Comparison of ENCODE assay signal across 13 cellular contexts in the genomic region with DNA sequence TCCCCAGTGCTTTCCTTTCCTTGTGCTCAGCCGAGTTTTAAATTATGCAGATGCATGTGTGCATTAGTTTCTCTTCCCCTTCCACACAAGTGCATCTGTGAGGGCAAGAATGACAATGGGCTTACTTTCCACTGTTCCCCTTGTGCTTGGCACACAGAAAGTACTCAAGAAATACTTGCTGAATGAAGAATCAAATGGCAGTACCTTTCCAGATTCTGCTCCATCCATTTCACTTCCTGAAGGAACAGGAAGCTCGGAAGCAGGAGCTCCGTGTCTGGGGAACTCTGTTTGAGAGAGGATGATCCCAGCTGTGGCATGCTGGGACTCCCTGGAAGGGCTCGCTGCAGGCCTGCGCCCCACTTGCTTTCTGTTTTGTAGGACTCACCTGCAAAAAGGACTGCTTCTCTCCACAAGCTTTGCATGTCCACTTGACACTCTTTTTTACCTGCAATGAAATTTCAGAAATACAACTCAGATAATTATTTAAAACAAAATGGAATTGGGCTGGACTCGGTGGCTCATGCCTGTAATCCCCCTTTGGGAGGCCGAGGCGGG. TPM values are rescaled to one million over a fixed set of nuclear protein-coding genes. Genes with fewer than 3 reads are reported as not detected.
DNase-seq lines count a peak whose midpoint lies in the region; ATAC-seq and TF ChIP-seq lines count a peak whose summit lies in the region.
"Had no signal": no experiment of that assay in that cellular context is flagged by ENCODE, and none has a peak within 500 bp of the region (broad histone marks: within the 10 kb centered on the region; RNA-seq: fewer than 3 reads in every experiment).

No MANE protein-coding gene starts in this region.

- WGBS in right cardiac atrium, result 82% methylated on average over 8 of the region's 8 CpGs

- no peak for DNase-seq in activated B cell treated with CpG ODN at 0.5 μM for 24 hours
- DNase-seq in foreskin fibroblast, result no peak
- DNase-seq in right cardiac atrium, result no peak
- no peak for DNase-seq in T-cell
- DNase-seq in activated T-cell treated with anti-CD3 and anti-CD28 coated beads for 4 hours, result no peak
- DNase-seq: CD4-positive, alpha-beta memory T cell; right lobe of liver had no signal

- peaks cover 44% of the 10 kb centered on the region for H3K4me1 Mint-ChIP-seq in activated B cell treated with CpG ODN at 0.5 μM for 24 hours
- H3K4me1 Mint-ChIP-seq in T-cell, result peaks cover 11 to 28% (median 18%) of the 10 kb centered on the region in 3 donors

- H3K4me3 Mint-ChIP-seq in activated B cell treated with CpG ODN at 0.5 μM for 24 hours (peak overlapping the region; percentile 17), T-cell (no peak overlapping the region)
- H3K4me3 Mint-ChIP-seq: CD4-positive, alpha-beta memory T cell had no signal

- intact Hi-C loops in activated B cell treated with CpG ODN at 0.5 μM for 24 hours (cut with micrococcal nuclease), result loop anchor here (1.0 to 10.0 kb wide), 3 partner anchors 17 to 1122 kb away; partner anchors contain the start of gene CANX
- intact Hi-C loops in right cardiac atrium (cut with DNase I), result no loop called here

- H3K4me1 ChIP-seq in right cardiac atrium (ENCODE audit: control insufficient read depth, insufficient read depth, low read length), result no peaks in the 10 kb centered on the region

- H3K9me3 ChIP-seq in right cardiac atrium (ENCODE audit: control insufficient read depth, low read length), result no peaks in the 10 kb centered on the region
- H3K9me3 ChIP-seq: ascending aorta, left lung, right lobe of liver had no signal

- POLR2A ChIA-PET in activated B cell treated with CpG ODN at 0.5 μM for 24 hours (lab: Charles Lee), result interaction anchor here (0.6 to 2.7 kb wide), 5 partner anchors 14 to 55 kb away, joined by 3 to 20 read pairs (median 4); partner anchors contain the start of genes SQSTM1 and TBC1D9B
- POLR2A ChIA-PET in T-cell (lab: Charles Lee), result interaction anchor here in 1 of 2 donors (0.6 kb wide), 1 partner anchor 238 kb away, joined by 3 read pairs; no protein-coding TSS in a partner anchor

- no peaks in the 10 kb centered on the region for H3K27me3 Mint-ChIP-seq in activated B cell treated with CpG ODN at 0.5 μM for 24 hours
- H3K27me3 Mint-ChIP-seq in T-cell, result no peaks in the 10 kb centered on the region
- H3K27me3 Mint-ChIP-seq: CD4-positive, alpha-beta memory T cell had no signal

- CTCF ChIA-PET in activated B cell treated with CpG ODN at 0.5 μM for 24 hours (lab: Charles Lee) (interaction anchor here (2.1 to 2.3 kb wide), 2 partner anchors 51 to 122 kb away, joined by 5 to 8 read pairs; no protein-coding TSS in a partner anchor), T-cell (lab: Charles Lee) (interaction anchor here in 1 of 2 donors (0.7 kb wide), 1 partner anchor 21 kb away, joined by 4 read pairs; no protein-coding TSS in a partner anchor)

- H3K27ac Mint-ChIP-seq in activated B cell treated with CpG ODN at 0.5 μM for 24 hours, result peak overlapping the region; percentile 80
- no peak overlapping the region for H3K27ac Mint-ChIP-seq in T-cell

- H3K9me3 Mint-ChIP-seq in activated B cell treated with CpG ODN at 0.5 μM for 24 hours, result no peaks in the 10 kb centered on the region
- H3K9me3 Mint-ChIP-seq in T-cell, result no peaks in the 10 kb centered on the region
- H3K9me3 Mint-ChIP-seq: CD4-positive, alpha-beta memory T cell had no signal

- H3K27ac ChIP-seq in right cardiac atrium (ENCODE audit: low read length), result no peak overlapping the region
- H3K27ac ChIP-seq: KMS-11, left lung had no signal

- TF ChIP-seq CTCF in activated B cell treated with CpG ODN at 0.5 μM for 24 hours (IDR thresholded peaks at IDR 0.05) (no peak), foreskin fibroblast (IDR thresholded peaks at IDR 0.05; ENCODE audit: low read depth, low read length) (no peak)

- H3K36me3 Mint-ChIP-seq in activated B cell treated with CpG ODN at 0.5 μM for 24 hours (ENCODE audit: low read depth) (peaks cover 10% of the 10 kb centered on the region), T-cell (peaks cover 8% of the 10 kb centered on the region)

- H3K27me3 ChIP-seq in right cardiac atrium (ENCODE audit: control insufficient read depth, insufficient read depth), result no peaks in the 10 kb centered on the region
- H3K27me3 ChIP-seq: ascending aorta, left lung, right lobe of liver had no signal

- no peak overlapping the region for H3K4me3 ChIP-seq in foreskin fibroblast (ENCODE audit: low read depth in 1 of 2, low read length in 2 of 2)
- H3K4me3 ChIP-seq in right cardiac atrium (ENCODE audit: low read length), result no peak overlapping the region
- H3K4me3 ChIP-seq: ascending aorta, left lung, right lobe of liver had no signal

- ATAC-seq in GM18511 (IDR thresholded peaks at IDR 0.05; ENCODE audit: unreplicated experiment), result peak; percentile 98
- ATAC-seq in GM21423 (IDR thresholded peaks at IDR 0.05; ENCODE audit: unreplicated experiment), result peak; percentile 80
- ATAC-seq in HG03108 (IDR thresholded peaks at IDR 0.05; ENCODE audit: unreplicated experiment), result peak; percentile 82
- ATAC-seq in activated B cell treated with CpG ODN at 0.5 μM for 24 hours (ENCODE audit: low read depth), result peak; percentile 93
- no peak for ATAC-seq in right cardiac atrium
- no peak for ATAC-seq in T-cell (replicated peaks in 1 of 4)
- ATAC-seq: left lung had no signal

RNA-seq across cellular contexts. Expression of gene MRNIP, which starts 5.5 kb away (rescaled TPM):
- total RNA-seq in activated B cell treated with CpG ODN at 0.5 μM for 24 hours, result 54.6 and 70.0 TPM in 2 replicates
- total RNA-seq in right cardiac atrium, result 10 to 100 TPM; 12.3 to 20.1 (median 16.4) TPM
- 20.5 TPM for polyA plus RNA-seq in right cardiac atrium
- total RNA-seq in T-cell, result 100 to 1,000 TPM in 3 of 5 donors, 10 to 100 TPM in 2; 54.1 to 119 (median 112) TPM

RNA-seq across cellular contexts. Expression of gene SQSTM1, which starts 32.4 kb away (rescaled TPM):
- total RNA-seq in activated B cell treated with CpG ODN at 0.5 μM for 24 hours (243 and 252 TPM in 2 replicates), right cardiac atrium (100 to 1,000 TPM; 307 to 406 (median 370) TPM), T-cell (100 to 1,000 TPM; 220 to 327 (median 280) TPM)
- polyA plus RNA-seq in right cardiac atrium, result 257 TPM

RNA-seq across cellular contexts. Expression of gene MGAT4B, which starts 46.4 kb away (rescaled TPM):
- total RNA-seq in activated B cell treated with CpG ODN at 0.5 μM for 24 hours, result 73.6 and 85.3 TPM in 2 replicates
- total RNA-seq in right cardiac atrium, result 10 to 100 TPM; 71.8 to 82.2 (median 80.9) TPM
- 56.7 TPM for polyA plus RNA-seq in right cardiac atrium
- 100 to 1,000 TPM; 119 to 159 (median 132) TPM for total RNA-seq in T-cell

RNA-seq across cellular contexts. Expression of gene TBC1D9B, which starts 54.6 kb away (rescaled TPM):
- total RNA-seq in activated B cell treated with CpG ODN at 0.5 μM for 24 hours (111 and 117 TPM in 2 replicates), right cardiac atrium (10 to 100 TPM; 36.2 to 51.5 (median 45.2) TPM), T-cell (100 to 1,000 TPM in 2 of 5 donors, 10 to 100 TPM in 3; 65.9 to 125 (median 96.2) TPM)
- 39.3 TPM for polyA plus RNA-seq in right cardiac atrium

RNA-seq across cellular contexts. Expression of gene LTC4S, which starts 59.3 kb away (rescaled TPM):
- total RNA-seq in activated B cell treated with CpG ODN at 0.5 μM for 24 hours (2.6 and 2.7 TPM in 2 replicates), right cardiac atrium (10 to 100 TPM; 17.3 to 24.3 (median 22.6) TPM), T-cell (10 to 100 TPM in 1 of 5 donors, 1 to 10 TPM in 4; 3.6 to 12.6 (median 8.1) TPM)
- polyA plus RNA-seq in right cardiac atrium, result 18.6 TPM

Comparison
In these comparisons a context has a peak if more than half of its experiments do, and no peak if none do; other contexts are left out.
1. ATAC-seq: peak in GM18511 (single experiment), GM21423 (single experiment), HG03108 (single experiment) and activated B cell treated with CpG ODN at 0.5 μM for 24 hours (single experiment); none in right cardiac atrium (0 of 2) and T-cell (0 of 4).